In genomic region chr11:126415128-126415527, GRCh38 we compare ENCODE assay signal across 13 cellular contexts. TPM values are rescaled to one million over a fixed set of nuclear protein-coding genes. Genes with fewer than 3 reads are reported as not detected.
DNase-seq lines count a peak whose midpoint lies in the region; ATAC-seq and TF ChIP-seq lines count a peak whose summit lies in the region.
"Had no signal": no experiment of that assay in that cellular context is flagged by ENCODE, and none has a peak within 500 bp of the region (broad histone marks: within the 10 kb centered on the region; RNA-seq: fewer than 3 reads in every experiment).

No MANE protein-coding gene starts in this region.

- no peak for TF ChIP-seq CTCF in RWPE1 (conservative IDR thresholded peaks at IDR 0.05; ENCODE audit: low read depth)

- peak overlapping the region; percentile 90 for H3K27ac ChIP-seq in RWPE1
- H3K27ac ChIP-seq: SK-N-MC had no signal

- no peaks in the 10 kb centered on the region for H3K36me3 Mint-ChIP-seq in activated T-helper 17 cell treated with anti-CD3 and anti-CD28 coated beads, Interleukin-2, amount 50 U/mL, for 72 hours (ENCODE audit: low read depth)

- H3K9me3 Mint-ChIP-seq in stimulated activated naive CD8-positive, alpha-beta T cell treated with anti-CD3 and anti-CD28 coated beads, Interleukin-15, amount 100 ng/mL, for 72 hours = no peaks in the 10 kb centered on the region
- no peaks in the 10 kb centered on the region for H3K9me3 Mint-ChIP-seq in activated T-helper 17 cell treated with anti-CD3 and anti-CD28 coated beads, Interleukin-2, amount 50 U/mL, for 72 hours
- H3K9me3 Mint-ChIP-seq: activated CD4-positive, alpha-beta T cell treated with anti-CD3 and anti-CD28 coated beads, Interleukin-2, amount 10 ng/mL, durations not matched to agents 24 days and 14 days; stimulated activated effector memory CD8-positive, alpha-beta T cell treated with anti-CD3 and anti-CD28 coated beads, Interleukin-12 subunit alpha, Interleukin-12 subunit beta, amount 100 ng/mL, for 72 hours had no signal

- H3K27ac Mint-ChIP-seq in stimulated activated naive CD8-positive, alpha-beta T cell treated with anti-CD3 and anti-CD28 coated beads, Interleukin-15, amount 100 ng/mL, for 72 hours = peak overlapping the region in 1 of 2 donors; percentile 50
- no peak overlapping the region for H3K27ac Mint-ChIP-seq in activated T-helper 17 cell treated with anti-CD3 and anti-CD28 coated beads, Interleukin-2, amount 50 U/mL, for 72 hours
- H3K27ac Mint-ChIP-seq: activated CD4-positive, alpha-beta T cell treated with anti-CD3 and anti-CD28 coated beads, Interleukin-2, amount 10 ng/mL, durations not matched to agents 24 days and 14 days; stimulated activated effector memory CD8-positive, alpha-beta T cell treated with anti-CD3 and anti-CD28 coated beads, Interleukin-12 subunit alpha, Interleukin-12 subunit beta, amount 100 ng/mL, for 72 hours had no signal

- CTCF ChIA-PET in RWPE1 (lab: Yijun Ruan, JAX) = no interaction called here

- peaks cover 18% of the 10 kb centered on the region for H3K4me1 Mint-ChIP-seq in stimulated activated naive CD8-positive, alpha-beta T cell treated with anti-CD3 and anti-CD28 coated beads, Interleukin-15, amount 100 ng/mL, for 72 hours
- peaks cover 4% of the 10 kb centered on the region for H3K4me1 Mint-ChIP-seq in activated T-helper 17 cell treated with anti-CD3 and anti-CD28 coated beads, Interleukin-2, amount 50 U/mL, for 72 hours
- H3K4me1 Mint-ChIP-seq: stimulated activated effector memory CD8-positive, alpha-beta T cell treated with anti-CD3 and anti-CD28 coated beads, Interleukin-12 subunit alpha, Interleukin-12 subunit beta, amount 100 ng/mL, for 72 hours had no signal

- POLR2A ChIA-PET in RWPE1 (lab: Yijun Ruan, JAX; ENCODE audit: low non-redundant PET) = interaction anchor here (0.6 kb wide), 1 partner anchor 60 kb away, joined by 3 read pairs; the partner anchor contains the start of gene ST3GAL4

- peaks cover 11% of the 10 kb centered on the region for H3K27me3 Mint-ChIP-seq in stimulated activated naive CD8-positive, alpha-beta T cell treated with anti-CD3 and anti-CD28 coated beads, Interleukin-15, amount 100 ng/mL, for 72 hours
- peaks cover 5% of the 10 kb centered on the region for H3K27me3 Mint-ChIP-seq in activated T-helper 17 cell treated with anti-CD3 and anti-CD28 coated beads, Interleukin-2, amount 50 U/mL, for 72 hours

- DNase-seq in RWPE1 (ENCODE audit: low spot score) (no peak), fibroblast of the conjunctiva (ENCODE audit: low read depth) (peak; percentile 54), mucosa of gallbladder (ENCODE audit: low spot score) (peak; percentile 78), superior temporal gyrus (ENCODE audit: extremely low spot score) (peak; percentile 84), NCI-H1092 (lab: John Stamatoyannopoulos, UW) (no peak)
- DNase-seq in stimulated activated naive CD8-positive, alpha-beta T cell treated with anti-CD3 and anti-CD28 coated beads, Interleukin-15, amount 100 ng/mL, for 72 hours = no peak
- DNase-seq: activated CD4-positive, alpha-beta T cell treated with anti-CD3 and anti-CD28 coated beads, Interleukin-2, amount 10 ng/mL, durations not matched to agents 24 days and 14 days; Caco-2; KG1 had no signal

- no peak overlapping the region for H3K4me3 Mint-ChIP-seq in stimulated activated naive CD8-positive, alpha-beta T cell treated with anti-CD3 and anti-CD28 coated beads, Interleukin-15, amount 100 ng/mL, for 72 hours
- no peak overlapping the region for H3K4me3 Mint-ChIP-seq in activated T-helper 17 cell treated with anti-CD3 and anti-CD28 coated beads, Interleukin-2, amount 50 U/mL, for 72 hours

- no peak for ATAC-seq in GM19452 (IDR thresholded peaks at IDR 0.05; ENCODE audit: unreplicated experiment)
- ATAC-seq in stimulated activated naive CD8-positive, alpha-beta T cell treated with anti-CD3 and anti-CD28 coated beads, Interleukin-15, amount 100 ng/mL, for 72 hours = no peak
- ATAC-seq in activated T-helper 17 cell treated with anti-CD3 and anti-CD28 coated beads, Interleukin-2, amount 50 U/mL, for 72 hours (replicated peaks) = no peak
- ATAC-seq: stimulated activated effector memory CD8-positive, alpha-beta T cell treated with anti-CD3 and anti-CD28 coated beads, Interleukin-12 subunit alpha, Interleukin-12 subunit beta, amount 100 ng/mL, for 72 hours had no signal

RNA-seq across cellular contexts. Expression of gene ST3GAL4, which starts 59.6 kb away (rescaled TPM):
- total RNA-seq in mucosa of gallbladder = 19.4 TPM
- 10 to 100 TPM; 10.0 to 16.2 TPM for total RNA-seq in activated T-helper 17 cell treated with anti-CD3 and anti-CD28 coated beads, Interleukin-2, amount 50 U/mL, for 72 hours

Comparison
In these comparisons a context has a peak if more than half of its experiments do, and no peak if none do; other contexts are left out.
1. DNase-seq: peak in fibroblast of the conjunctiva (single experiment), mucosa of gallbladder (single experiment) and superior temporal gyrus (single experiment); none in RWPE1 (single experiment), NCI-H1092 (single experiment) and stimulated activated naive CD8-positive, alpha-beta T cell treated with anti-CD3 and anti-CD28 coated beads, Interleukin-15, amount 100 ng/mL, for 72 hours (0 of 2).